ENCODE assay signal across 17 cellular contexts in the genomic region with DNA sequence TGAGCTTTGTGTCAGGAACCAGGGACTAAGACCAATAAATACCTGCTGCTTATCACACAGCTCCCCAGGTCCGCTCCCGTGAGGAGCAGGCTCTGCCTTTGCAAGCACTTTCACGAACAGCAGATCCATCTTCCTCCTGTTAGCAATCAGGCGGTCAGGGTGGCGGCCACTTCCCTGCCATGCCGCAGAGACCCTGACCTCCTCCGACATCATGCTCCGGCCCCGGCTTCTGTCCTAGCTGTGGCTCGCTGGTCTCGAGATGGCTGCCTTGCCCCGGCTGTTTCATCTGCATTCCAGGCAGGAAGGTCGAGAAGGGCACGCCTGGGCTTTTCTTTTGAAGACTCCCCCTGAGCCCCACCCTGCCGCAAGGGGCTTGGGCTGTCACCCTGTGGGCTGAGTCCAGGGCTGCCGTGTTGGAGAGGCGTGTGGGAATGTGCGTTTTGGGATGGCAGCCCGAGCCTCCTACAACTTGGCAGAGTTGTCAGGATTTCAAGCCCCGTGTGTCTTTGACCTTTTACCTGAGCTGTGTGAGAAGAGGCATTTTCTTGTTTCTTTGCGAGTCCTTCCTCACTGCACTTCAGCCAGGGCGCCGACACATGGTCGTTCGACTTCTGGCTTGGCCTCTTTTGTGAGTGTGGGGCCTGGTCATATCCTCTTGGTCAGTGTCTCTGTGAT. TPM values are rescaled to one million over a fixed set of nuclear protein-coding genes. Genes with fewer than 3 reads are reported as not detected.
DNase-seq lines count a peak whose midpoint lies in the region; ATAC-seq, FAIRE-seq and TF ChIP-seq lines count a peak whose summit lies in the region.
"Had no signal": no experiment of that assay in that cellular context is flagged by ENCODE, and none has a peak within 500 bp of the region (broad histone marks: within the 10 kb centered on the region; RNA-seq: fewer than 3 reads in every experiment).

No MANE protein-coding gene starts in this region.

- H3K9me3 Mint-ChIP-seq in type B pancreatic cell (no peaks in the 10 kb centered on the region), H9 (no peaks in the 10 kb centered on the region)
- H3K9me3 Mint-ChIP-seq: CD8-positive, alpha-beta T cell had no signal

- TF ChIP-seq CTCF in heart right ventricle (IDR thresholded peaks at IDR 0.05) = no peak
- TF ChIP-seq CTCF in H1 (IDR thresholded peaks at IDR 0.05; ENCODE audit: control extremely low read depth in 1 of 3, insufficient read depth in 1 of 3, low read depth in 1 of 3, low read length in 3 of 3) = no peak
- no peak for TF ChIP-seq CTCF in type B pancreatic cell (conservative IDR thresholded peaks at IDR 0.05)
- TF ChIP-seq CTCF in H9 (conservative IDR thresholded peaks at IDR 0.05) = no peak

- H3K27ac Mint-ChIP-seq in type B pancreatic cell = peak overlapping the region; percentile 59
- H3K27ac Mint-ChIP-seq in H9 = peak overlapping the region in 1 of 3 experiments; percentile 61; a peak in 2 of 7 replicates

- no peaks in the 10 kb centered on the region for H3K79me2 ChIP-seq in H1 (ENCODE audit: control insufficient read depth in 1 of 2, insufficient read depth in 2 of 2, low read length in 2 of 2)
- no peaks in the 10 kb centered on the region for H3K79me2 ChIP-seq in mesendoderm (ENCODE audit: control insufficient read depth, insufficient read depth, low read length)
- no peaks in the 10 kb centered on the region for H3K79me2 ChIP-seq in H9 (ENCODE audit: insufficient read depth, low read length)
- H3K79me2 ChIP-seq in Karpas-422 (ENCODE audit: low read length) = peaks cover 76% of the 10 kb centered on the region

- FAIRE-seq in H1 (lab: Jason Lieb, UNC) = no peak

- no peak overlapping the region for H2AK5ac ChIP-seq in H1 (ENCODE audit: low read depth, low read length)
- H2AK5ac ChIP-seq in mesendoderm (ENCODE audit: low read length) = peak overlapping the region; percentile 65
- H2AK5ac ChIP-seq in H9 (ENCODE audit: insufficient read length, low read length) = no peak overlapping the region

- H2BK20ac ChIP-seq in H1 (ENCODE audit: low read length) (no peak overlapping the region), H9 (ENCODE audit: low read depth, low read length, poor library complexity, severe bottlenecking) (no peak overlapping the region)

- no peak overlapping the region for H4K5ac ChIP-seq in H1 (ENCODE audit: insufficient read length, low read depth, low read length)
- H4K5ac ChIP-seq in mesendoderm (ENCODE audit: low read length) = no peak overlapping the region
- H4K5ac ChIP-seq in H9 (ENCODE audit: insufficient read length, low read depth, low read length) = no peak overlapping the region

- H3K36me3 Mint-ChIP-seq in type B pancreatic cell (no peaks in the 10 kb centered on the region), H9 (ENCODE audit: insufficient read depth in 1 of 3, low read depth in 3 of 3) (no peaks in the 10 kb centered on the region)

- no peaks in the 10 kb centered on the region for H3K27me3 Mint-ChIP-seq in type B pancreatic cell
- peaks cover 8% of the 10 kb centered on the region for H3K27me3 Mint-ChIP-seq in H9 (ENCODE audit: low read depth)

- H3K4me3 Mint-ChIP-seq in type B pancreatic cell = no peak overlapping the region
- no peak overlapping the region for H3K4me3 Mint-ChIP-seq in H9
- H3K4me3 Mint-ChIP-seq: CD8-positive, alpha-beta T cell had no signal

- ATAC-seq in heart right ventricle = no peak
- no peak for ATAC-seq in Right ventricle myocardium inferior
- ATAC-seq: CD8-positive, alpha-beta T cell had no signal

- H3K56ac ChIP-seq in H1 (replicated peaks; ENCODE audit: insufficient read length, low read depth, low read length) = no peak overlapping the region
- peak overlapping the region; percentile 56 for H3K56ac ChIP-seq in mesendoderm (ENCODE audit: low read length)
- H3K56ac ChIP-seq in H9 (ENCODE audit: insufficient read length, low read depth, low read length) = no peak overlapping the region

- no peak overlapping the region for H3K9ac ChIP-seq in H1 (replicated peaks in 1 of 4; ENCODE audit: extremely low read depth in 1 of 4, low read depth in 3 of 4, low read length in 3 of 4)
- no peak overlapping the region for H3K9ac ChIP-seq in mesendoderm (ENCODE audit: low read length)
- no peak overlapping the region for H3K9ac ChIP-seq in H9 (ENCODE audit: extremely low read depth, insufficient read length, low read length)
- H3K9ac ChIP-seq in Karpas-422 (ENCODE audit: low read length) = no peak overlapping the region

- CTCF ChIA-PET in H1 (lab: Charles Lee; ENCODE audit: partially characterized antibody) = interaction anchor here (1.1 to 13.7 kb wide), 2 partner anchors 9 to 13 kb away, joined by 3 to 188 read pairs; no protein-coding TSS in a partner anchor

- H3K18ac ChIP-seq in H1 (ENCODE audit: extremely low read depth, low read length) (no peak overlapping the region; the same call in 1 of the 2 replicates), mesendoderm (ENCODE audit: low read length) (no peak overlapping the region), H9 (ENCODE audit: insufficient read length, low read depth, low read length) (no peak overlapping the region)

- H3K4me3 ChIP-seq in heart right ventricle (no peak overlapping the region), H1 (ENCODE audit: extremely low read depth in 1 of 4, insufficient read depth in 2 of 4, low read depth in 3 of 4, low read length in 4 of 4) (no peak overlapping the region), mesendoderm (ENCODE audit: low read length) (no peak overlapping the region), Karpas-422 (ENCODE audit: low read length) (no peak overlapping the region)
- H3K4me3 ChIP-seq: esophagus muscularis mucosa had no signal

- H3K4me1 Mint-ChIP-seq in type B pancreatic cell (ENCODE audit: unreplicated experiment) = peaks cover 57% of the 10 kb centered on the region
- H3K4me1 Mint-ChIP-seq in H9 = peaks cover 44 to 50% of the 10 kb centered on the region in 2 experiments

- DNase-seq in heart right ventricle (no peak), Right ventricle myocardium inferior (ENCODE audit: missing footprints) (no peak), H1 (ENCODE audit: low read depth in 1 of 2, low spot score in 2 of 2) (peak in 1 of 2 experiments; percentile 46), mesendoderm (no peak), type B pancreatic cell (ENCODE audit: extremely low spot score, unreplicated experiment) (no peak), NCI-H2227 (lab: John Stamatoyannopoulos, UW; ENCODE audit: unreplicated experiment) (no peak), H9 (no peak), Karpas-422 (no peak)
- DNase-seq: activated CD4-positive, alpha-beta T cell treated with anti-CD3 and anti-CD28 coated beads for 1 hour; CD8-positive, alpha-beta T cell; glutamatergic neuron; HCEC 1CT; NCI-H146; NCI-H446; SIG-M5; stimulated activated CD4-positive, alpha-beta T cell treated with anti-CD3 and anti-CD28 coated beads, Interleukin-2, amount 100 ng/mL, for 24 hours had no signal

- no peak for TF ChIP-seq POLR2A in H1 (IDR thresholded peaks at IDR 0.05; ENCODE audit: control extremely low read depth in 1 of 2, low read depth in 2 of 2, low read length in 2 of 2)

- no peak overlapping the region for H3T11ph ChIP-seq in H9 (ENCODE audit: low read length)

- intact Hi-C loops in heart right ventricle (cut with DNase I) (loop anchor here in 2 of 10 donors (5.0 to 10.0 kb wide), 2 partner anchors 50 to 57 kb away; a partner anchor contains a TSS), Right ventricle myocardium inferior (cut with DNase I) (no loop called here)

- H3K23me2 ChIP-seq in H1 (ENCODE audit: low read depth, low read length) = peaks cover 3% of the 10 kb centered on the region
- H3K23me2 ChIP-seq in H9 (ENCODE audit: insufficient read length, low read depth, low read length, poor library complexity, severe bottlenecking) = no peaks in the 10 kb centered on the region

- no peak overlapping the region for H3K14ac ChIP-seq in H1 (ENCODE audit: insufficient read length)
- H3K14ac ChIP-seq in H9 (ENCODE audit: insufficient read depth, low read length) = no peak overlapping the region; the same call in 1 of the 2 replicates

- no peak overlapping the region for H3K4ac ChIP-seq in H1 (replicated peaks; ENCODE audit: insufficient read length, low read depth, low read length)
- H3K4ac ChIP-seq in mesendoderm (ENCODE audit: low read depth, low read length) = no peak overlapping the region
- no peak overlapping the region for H3K4ac ChIP-seq in H9 (ENCODE audit: low read depth, low read length)

- no peak overlapping the region for H3K23ac ChIP-seq in H1 (ENCODE audit: insufficient read length)
- H3K23ac ChIP-seq in mesendoderm (ENCODE audit: low read length) = peak overlapping the region; percentile 89
- no peak overlapping the region for H3K23ac ChIP-seq in H9 (ENCODE audit: insufficient read length, low read depth, low read length)

- H3K27me3 ChIP-seq in heart right ventricle (no peaks in the 10 kb centered on the region), H1 (replicated peaks in 1 of 4; ENCODE audit: control insufficient read depth in 3 of 4, extremely low read depth in 1 of 4, insufficient read depth in 3 of 4, low read length in 3 of 4) (peaks cover 0 to 4% (median 0%) of the 10 kb centered on the region in 4 experiments; a peak in 2 of 7 replicates), mesendoderm (ENCODE audit: insufficient read depth, low read length, poor library complexity) (no peaks in the 10 kb centered on the region), H9 (ENCODE audit: insufficient read depth, low read length) (no peaks in the 10 kb centered on the region), Karpas-422 (ENCODE audit: low read length) (no peaks in the 10 kb centered on the region)
- H3K27me3 ChIP-seq: esophagus muscularis mucosa had no signal

- no peak for TF ChIP-seq RAD21 in H1 (IDR thresholded peaks at IDR 0.05 in 1 of 2, conservative IDR thresholded peaks at IDR 0.05 in 1 of 2; ENCODE audit: low read depth in 2 of 2, low read length in 2 of 2)

- H2BK15ac ChIP-seq in H1 (ENCODE audit: low read length) (peak overlapping the region; percentile 40; the same call in 1 of the 2 replicates), mesendoderm (replicated peaks; ENCODE audit: low read depth) (no peak overlapping the region), H9 (ENCODE audit: low read depth, low read length) (no peak overlapping the region)

- no peak overlapping the region for H4K8ac ChIP-seq in H1 (ENCODE audit: extremely low read depth, insufficient read depth, low read length)
- H4K8ac ChIP-seq in mesendoderm (ENCODE audit: low read depth, low read length) = no peak overlapping the region
- no peak overlapping the region for H4K8ac ChIP-seq in H9 (replicated peaks; ENCODE audit: insufficient read length, low read depth, low read length)

- POLR2A ChIA-PET in H1 (lab: Charles Lee; ENCODE audit: partially characterized antibody) = no interaction called here

- TF ChIP-seq EP300 in H1 (IDR thresholded peaks at IDR 0.05; ENCODE audit: borderline replicate concordance in 1 of 2, low read depth in 2 of 2, low read length in 2 of 2) = no peak

- H4K20me1 ChIP-seq in H1 (replicated peaks in 1 of 2; ENCODE audit: control insufficient read depth in 1 of 2, insufficient read depth in 2 of 2, low read length in 2 of 2) = peaks cover 0 to 2% of the 10 kb centered on the region in 2 experiments
- no peaks in the 10 kb centered on the region for H4K20me1 ChIP-seq in H9 (ENCODE audit: control insufficient read depth, insufficient read depth, insufficient read length)
- H4K20me1 ChIP-seq in Karpas-422 (ENCODE audit: insufficient read depth, low read depth, low read length) = no peaks in the 10 kb centered on the region

- WGBS in heart right ventricle, 2 donors = 76 to 78% methylated on average over 25 of the region's 25 CpGs
- 81% methylated on average over 24 of the region's 25 CpGs; no CpG with 5 or more reads in 1 of the 2 experiments for WGBS in H1 (ENCODE audit: extremely low coverage in 1 of 2, insufficient coverage in 1 of 2, insufficient read length in 1 of 2, insufficient replicate concordance in 2 of 2, low coverage in 1 of 2, low lambda C conversion rate in 2 of 2, missing lambda C conversion rate in 1 of 2), 2 experiments
- no CpG with 5 or more reads among the region's 25 CpGs for WGBS in mesendoderm (ENCODE audit: extremely low coverage, insufficient coverage, low lambda C conversion rate)
- WGBS in H9 (ENCODE audit: extremely low coverage, insufficient read length, low lambda C conversion rate) = no CpG with 5 or more reads among the region's 25 CpGs

- H3K36me3 ChIP-seq in heart right ventricle = peaks cover 0 to 20% (median 0%) of the 10 kb centered on the region in 9 donors
- no peaks in the 10 kb centered on the region; a peak in 1 of 8 replicates for H3K36me3 ChIP-seq in H1 (ENCODE audit: control insufficient read depth in 2 of 4, insufficient read depth in 4 of 4, low read length in 3 of 4)
- no peaks in the 10 kb centered on the region for H3K36me3 ChIP-seq in mesendoderm (ENCODE audit: control insufficient read depth, insufficient read depth, low read length)
- H3K36me3 ChIP-seq in Karpas-422 (ENCODE audit: insufficient read depth, low read length) = no peaks in the 10 kb centered on the region

- peaks cover 30 to 86% (median 64%) of the 10 kb centered on the region in 9 donors for H3K4me1 ChIP-seq in heart right ventricle
- H3K4me1 ChIP-seq in H1 (replicated peaks in 1 of 4; ENCODE audit: control insufficient read depth in 3 of 4, insufficient read depth in 4 of 4, low read length in 3 of 4) = peaks cover 3 to 26% (median 15%) of the 10 kb centered on the region in 4 experiments
- peaks cover 16% of the 10 kb centered on the region for H3K4me1 ChIP-seq in mesendoderm (ENCODE audit: control insufficient read depth, low read depth, low read length)
- H3K4me1 ChIP-seq in H9 (ENCODE audit: insufficient read depth, low read length) = peaks cover 3% of the 10 kb centered on the region; the same call in 1 of the 2 replicates
- peaks cover 31% of the 10 kb centered on the region for H3K4me1 ChIP-seq in Karpas-422 (ENCODE audit: low read length)

- H2BK120ac ChIP-seq in H1 (replicated peaks; ENCODE audit: low read depth, low read length) = no peak overlapping the region
- no peak overlapping the region for H2BK120ac ChIP-seq in mesendoderm (ENCODE audit: low read depth, low read length)
- no peak overlapping the region for H2BK120ac ChIP-seq in H9 (ENCODE audit: low read depth, low read length, poor library complexity, severe bottlenecking)

- no peak overlapping the region for H4K91ac ChIP-seq in H1 (replicated peaks; ENCODE audit: insufficient read length, low read length)
- no peak overlapping the region for H4K91ac ChIP-seq in H9 (ENCODE audit: insufficient read length, low read depth, low read length)

- 0 out of 2 replicates have a peak overlapping the region, but pooled peaks have one; percentile 17 for H2BK12ac ChIP-seq in H1 (ENCODE audit: low read depth, low read length)
- no peak overlapping the region for H2BK12ac ChIP-seq in H9 (ENCODE audit: insufficient read length, low read depth, low read length)

- H3K9me3 ChIP-seq in heart right ventricle = no peaks in the 10 kb centered on the region
- H3K9me3 ChIP-seq in H1 (ENCODE audit: insufficient read depth in 2 of 2, low read depth in 1 of 2, low read length in 1 of 2) = no peaks in the 10 kb centered on the region
- no peaks in the 10 kb centered on the region for H3K9me3 ChIP-seq in H9 (ENCODE audit: control insufficient read depth, low read depth, low read length)
- no peaks in the 10 kb centered on the region for H3K9me3 ChIP-seq in Karpas-422 (ENCODE audit: low read length)
- H3K9me3 ChIP-seq: esophagus muscularis mucosa had no signal

- H3K9me2 ChIP-seq in Karpas-422 (replicated peaks; ENCODE audit: insufficient read depth, low read length) = no peaks in the 10 kb centered on the region

- H3K79me1 ChIP-seq in H1 (ENCODE audit: low read depth, low read length) = peaks cover 2% of the 10 kb centered on the region; the same call in 1 of the 2 replicates
- no peaks in the 10 kb centered on the region for H3K79me1 ChIP-seq in mesendoderm (ENCODE audit: low read length)
- H3K79me1 ChIP-seq in H9 (ENCODE audit: insufficient read depth, low read depth, low read length, poor library complexity, severe bottlenecking) = no peaks in the 10 kb centered on the region

- H2AFZ ChIP-seq in H1 (ENCODE audit: low read length) (no peak overlapping the region), H9 (ENCODE audit: low read length) (no peak overlapping the region), Karpas-422 (ENCODE audit: low read length) (no peak overlapping the region)

- H3K27ac ChIP-seq in heart right ventricle (peak overlapping the region; percentile 10 to 76 (median 62)), H1 (ENCODE audit: low read depth, low read length) (no peak overlapping the region), mesendoderm (ENCODE audit: low read depth, low read length) (no peak overlapping the region), H9 (ENCODE audit: insufficient read length, low read depth, low read length) (no peak overlapping the region), Karpas-422 (ENCODE audit: low read length) (no peak overlapping the region)
- H3K27ac ChIP-seq: esophagus muscularis mucosa had no signal

- H3K4me2 ChIP-seq in H1 (ENCODE audit: insufficient read depth in 1 of 2, low read depth in 2 of 2, low read length in 2 of 2) (no peak overlapping the region), mesendoderm (ENCODE audit: low read length) (no peak overlapping the region), H9 (ENCODE audit: insufficient read depth, insufficient read length, low read length) (no peak overlapping the region), Karpas-422 (ENCODE audit: low read depth, low read length, poor library complexity, severe bottlenecking) (no peak overlapping the region)

- 0 out of 2 replicates have a peak overlapping the region, but pooled peaks have one; percentile 35 for H2BK5ac ChIP-seq in H1 (ENCODE audit: low read depth, low read length)
- no peak overlapping the region for H2BK5ac ChIP-seq in mesendoderm (ENCODE audit: low read length)
- H2BK5ac ChIP-seq in H9 (ENCODE audit: insufficient read length, low read length) = no peak overlapping the region

RNA-seq across cellular contexts. Expression of a gene that starts 59.5 kb away (rescaled TPM):
- total RNA-seq in heart right ventricle (100 to 1,000 TPM in 1 of 10 donors, 10 to 100 TPM in 9; 54.6 to 110 (median 66.5) TPM), Right ventricle myocardium inferior (93.4 TPM), type B pancreatic cell (ENCODE audit: low replicate concordance) (57.6 and 59.2 TPM in 2 replicates), H9 (2021) (13.0 TPM in 2 replicates)
- polyA plus RNA-seq in heart right ventricle (10 to 100 TPM; 19.7 to 20.7 TPM), H1 (2011; rRNA removed) (6.7 and 7.3 TPM in 2 replicates)
- total RNA-seq in H1 (2021; fragmentation: NEBNext Ultra II Directional; extraction: Animal tissue kit (Norgen Biotek cat#: 25700)) = 5.8 and 5.9 TPM in 2 replicates
- polyA plus RNA-seq in H1 (2011; cell fraction: cytosol; rRNA removed) = 5.3 TPM
- 8.9 TPM for polyA plus RNA-seq in H1 (2011; cell fraction: nucleus; rRNA removed)
- polyA plus RNA-seq in H1 (2012, experiment 1 of 2) = 5.0 to 8.9 TPM (median 7.8 TPM) in 4 replicates
- polyA plus RNA-seq in H1 (2012, experiment 2 of 2) = 4.7 TPM
- 7.3 TPM for polyA plus RNA-seq in H1 (2013, experiment 1 of 2)
- polyA plus RNA-seq in H1 (2013, experiment 2 of 2) = 8.3 TPM
- polyA minus RNA-seq in H1 (2011; rRNA and poly(A)+ RNA removed) = 8.1 and 15.0 TPM in 2 replicates
- polyA minus RNA-seq in H1 (2011; cell fraction: cytosol; rRNA and poly(A)+ RNA removed) = 8.5 TPM
- polyA minus RNA-seq in H1 (2011; cell fraction: nucleus; rRNA and poly(A)+ RNA removed) = 10.8 TPM
- 11.7 TPM for polyA plus RNA-seq in mesendoderm (2013, experiment 1 of 2)
- polyA plus RNA-seq in mesendoderm (2013, experiment 2 of 2) = 11.5 TPM
- 29.0 and 42.2 TPM in 2 replicates for total RNA-seq in Karpas-422 (2014; rRNA removed; shearing (Covaris generic); ENCODE audit: low replicate concordance)

Comparison
In these comparisons a context has a peak if more than half of its experiments do, and no peak if none do; other contexts are left out.
1. H3K27ac ChIP-seq: peak in heart right ventricle (10 of 10); none in H1 (single experiment), mesendoderm (single experiment), H9 (single experiment) and Karpas-422 (single experiment).